ENCODE assay signal across 1 cellular context in the genomic region with DNA sequence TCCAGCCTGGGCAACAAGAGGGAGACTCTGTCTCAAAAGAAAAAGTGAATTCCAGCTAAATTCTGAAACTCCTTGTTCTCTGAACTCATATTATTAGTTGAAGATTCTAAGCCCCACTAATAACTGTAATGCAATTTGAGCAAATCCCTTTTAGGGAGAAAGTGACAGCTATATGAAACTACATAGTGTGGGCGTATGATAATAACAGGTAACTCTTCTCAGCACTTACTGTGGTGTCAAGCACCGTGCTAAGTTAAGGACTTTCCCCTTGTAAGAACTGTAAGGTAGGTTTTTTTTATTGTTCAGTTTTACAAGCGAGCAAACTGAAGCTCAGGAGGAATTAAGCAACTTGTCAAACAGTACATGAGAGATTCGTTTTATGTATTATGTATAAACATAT.
TF ChIP-seq lines count a peak whose summit lies in the region.

No MANE protein-coding gene starts in this region.

TF ChIP-seq in SK-N-SH treated with all-trans-retinoic acid at 6 μM for 48 hours, 23 proteins besides CTCF, POLR2A, EP300 and RAD21 (continued from another document):
- TF ChIP-seq, protein P1, sequence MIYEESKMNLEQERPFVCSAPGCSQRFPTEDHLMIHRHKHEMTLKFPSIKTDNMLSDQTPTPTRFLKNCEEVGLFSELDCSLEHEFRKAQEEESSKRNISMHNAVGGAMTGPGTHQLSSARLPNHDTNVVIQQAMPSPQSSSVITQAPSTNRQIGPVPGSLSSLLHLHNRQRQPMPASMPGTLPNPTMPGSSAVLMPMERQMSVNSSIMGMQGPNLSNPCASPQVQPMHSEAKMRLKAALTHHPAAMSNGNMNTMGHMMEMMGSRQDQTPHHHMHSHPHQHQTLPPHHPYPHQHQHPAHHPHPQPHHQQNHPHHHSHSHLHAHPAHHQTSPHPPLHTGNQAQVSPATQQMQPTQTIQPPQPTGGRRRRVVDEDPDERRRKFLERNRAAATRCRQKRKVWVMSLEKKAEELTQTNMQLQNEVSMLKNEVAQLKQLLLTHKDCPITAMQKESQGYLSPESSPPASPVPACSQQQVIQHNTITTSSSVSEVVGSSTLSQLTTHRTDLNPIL (CRISPR knock-in tag; IDR thresholded peaks at IDR 0.05; ENCODE audit: low read depth): no peak
- TF ChIP-seq ISL1 (CRISPR knock-in tag; IDR thresholded peaks at IDR 0.05): no peak
- no peak for TF ChIP-seq CSDC2 (CRISPR knock-in tag; IDR thresholded peaks at IDR 0.05)
- TF ChIP-seq SNAI2 (CRISPR knock-in tag; IDR thresholded peaks at IDR 0.05): no peak
- TF ChIP-seq ZC3H10 (CRISPR knock-in tag; IDR thresholded peaks at IDR 0.05): no peak
- TF ChIP-seq ZFP3 (CRISPR knock-in tag; IDR thresholded peaks at IDR 0.05): no peak
- no peak for TF ChIP-seq ZFP30 (CRISPR knock-in tag; IDR thresholded peaks at IDR 0.05)
- TF ChIP-seq BACH2 (CRISPR knock-in tag; IDR thresholded peaks at IDR 0.05; ENCODE audit: borderline replicate concordance): no peak
- TF ChIP-seq RARB (CRISPR knock-in tag; IDR thresholded peaks at IDR 0.05): no peak
- no peak for TF ChIP-seq ESRRG (CRISPR knock-in tag; IDR thresholded peaks at IDR 0.05)
- TF ChIP-seq TCF4 (CRISPR knock-in tag; IDR thresholded peaks at IDR 0.05; ENCODE audit: borderline replicate concordance): no peak
